Comparison of ENCODE assay signal across 13 cellular contexts in the genomic region with DNA sequence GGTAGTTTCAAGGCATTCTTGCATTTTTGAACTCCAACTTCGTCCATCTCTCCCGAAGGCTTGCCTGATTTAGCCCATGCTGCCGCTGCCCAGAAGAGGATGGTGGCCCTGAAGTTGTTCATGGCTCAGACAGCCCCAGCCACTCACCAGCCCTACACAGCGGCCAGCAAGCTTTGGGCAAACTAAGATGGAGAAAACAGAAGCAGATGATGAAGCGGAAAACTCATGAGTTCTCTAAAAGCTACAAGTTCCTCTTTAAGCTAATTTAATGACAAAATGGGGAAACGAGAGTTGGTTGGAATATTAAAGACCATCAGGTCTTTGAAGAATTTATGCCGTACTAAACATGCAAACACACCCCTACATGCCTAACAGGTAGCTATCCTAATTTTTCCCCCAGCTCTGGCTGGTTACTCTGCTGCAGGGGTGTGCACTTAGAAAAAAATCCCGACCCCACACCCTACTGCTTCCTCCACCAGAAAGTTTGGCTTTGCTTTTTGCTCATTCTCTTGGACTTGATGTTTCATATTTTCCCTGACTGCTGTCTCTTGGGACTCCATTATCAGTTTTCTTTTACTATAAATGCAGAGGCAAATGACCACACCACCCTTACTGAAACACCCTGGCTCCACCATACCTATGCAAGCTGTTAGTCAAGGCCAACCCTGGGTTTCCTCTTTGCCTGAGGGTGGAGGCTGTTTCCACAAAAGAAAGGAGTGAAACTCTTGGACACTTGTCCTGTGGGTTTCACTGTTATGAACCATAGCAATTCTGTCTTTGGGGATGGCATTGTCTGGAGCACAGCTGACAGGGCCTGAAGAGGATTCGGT. TPM values are rescaled to one million over a fixed set of nuclear protein-coding genes. Genes with fewer than 3 reads are reported as not detected.
DNase-seq lines count a peak whose midpoint lies in the region; ATAC-seq, FAIRE-seq and TF ChIP-seq lines count a peak whose summit lies in the region.
"Had no signal": no experiment of that assay in that cellular context is flagged by ENCODE, and none has a peak within 500 bp of the region (broad histone marks: within the 10 kb centered on the region; RNA-seq: fewer than 3 reads in every experiment).

A gene with protein sequence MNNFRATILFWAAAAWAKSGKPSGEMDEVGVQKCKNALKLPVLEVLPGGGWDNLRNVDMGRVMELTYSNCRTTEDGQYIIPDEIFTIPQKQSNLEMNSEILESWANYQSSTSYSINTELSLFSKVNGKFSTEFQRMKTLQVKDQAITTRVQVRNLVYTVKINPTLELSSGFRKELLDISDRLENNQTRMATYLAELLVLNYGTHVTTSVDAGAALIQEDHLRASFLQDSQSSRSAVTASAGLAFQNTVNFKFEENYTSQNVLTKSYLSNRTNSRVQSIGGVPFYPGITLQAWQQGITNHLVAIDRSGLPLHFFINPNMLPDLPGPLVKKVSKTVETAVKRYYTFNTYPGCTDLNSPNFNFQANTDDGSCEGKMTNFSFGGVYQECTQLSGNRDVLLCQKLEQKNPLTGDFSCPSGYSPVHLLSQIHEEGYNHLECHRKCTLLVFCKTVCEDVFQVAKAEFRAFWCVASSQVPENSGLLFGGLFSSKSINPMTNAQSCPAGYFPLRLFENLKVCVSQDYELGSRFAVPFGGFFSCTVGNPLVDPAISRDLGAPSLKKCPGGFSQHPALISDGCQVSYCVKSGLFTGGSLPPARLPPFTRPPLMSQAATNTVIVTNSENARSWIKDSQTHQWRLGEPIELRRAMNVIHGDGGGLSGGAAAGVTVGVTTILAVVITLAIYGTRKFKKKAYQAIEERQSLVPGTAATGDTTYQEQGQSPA (minus strand): TSS at position 184 of the 830 bp plus-strand sequence. CDS start 62 bp downstream, at position 122.

- intact Hi-C loops in psoas muscle (cut with DNase I), result no loop called here

- FAIRE-seq in H54 (lab: Jason Lieb, UNC), result no peak
- FAIRE-seq: frontal cortex had no signal

- H3K4me3 ChIP-seq in psoas muscle, result peak within 1 kb of the TSS; percentile 38

- no peaks in the 10 kb centered on the region for H3K4me1 ChIP-seq in psoas muscle

- no peaks in the 10 kb centered on the region for H3K9me3 Mint-ChIP-seq in central memory CD8-positive, alpha-beta T cell

- H3K9me3 ChIP-seq in psoas muscle, result no peaks in the 10 kb centered on the region

- no peak within 1 kb of the TSS for H3K27ac ChIP-seq in psoas muscle

- TF ChIP-seq CTCF in psoas muscle (IDR thresholded peaks at IDR 0.05), result no peak

- no peaks in the 10 kb centered on the region for H3K27me3 ChIP-seq in psoas muscle (ENCODE audit: insufficient read depth in 3 of 3, low read length in 2 of 3)

- H3K4me3 Mint-ChIP-seq in central memory CD8-positive, alpha-beta T cell, result peak within 1 kb of the TSS; percentile 9

- H3K4me1 Mint-ChIP-seq in central memory CD8-positive, alpha-beta T cell, result peaks cover under 1% of the 10 kb centered on the region

- ATAC-seq in GM18511 (IDR thresholded peaks at IDR 0.05; ENCODE audit: unreplicated experiment) (peak; percentile 16), HG03432 (IDR thresholded peaks at IDR 0.05; ENCODE audit: unreplicated experiment) (peak; percentile 22), psoas muscle (no peak)
- ATAC-seq in central memory CD8-positive, alpha-beta T cell (replicated peaks; ENCODE audit: extremely low read depth, poor library complexity, severe bottlenecking), result no peak

- TF ChIP-seq POLR2A in H54 (IDR thresholded peaks at IDR 0.05; ENCODE audit: low read depth, low read length), result no peak

- peaks cover 2% of the 10 kb centered on the region for H3K36me3 Mint-ChIP-seq in central memory CD8-positive, alpha-beta T cell (ENCODE audit: insufficient read depth)

- no peak within 1 kb of the TSS for H3K27ac Mint-ChIP-seq in central memory CD8-positive, alpha-beta T cell (ENCODE audit: low read depth)

- H3K27me3 Mint-ChIP-seq in central memory CD8-positive, alpha-beta T cell, result peaks cover 40% of the 10 kb centered on the region

- DNase-seq in central memory CD8-positive, alpha-beta T cell (ENCODE audit: low spot score in 2 of 2), result no peak
- no peak for DNase-seq in psoas muscle
- DNase-seq in iPS-NIHi7 (ENCODE audit: extremely low spot score), result no peak
- no peak for DNase-seq in H54 (ENCODE audit: insufficient read length, low spot score)
- DNase-seq in activated CD4-positive, alpha-beta T cell treated with anti-CD3 and anti-CD28 coated beads, Interleukin-2, amount 50 U/mL, for 48 hours, result no peak
- DNase-seq in cerebellar nuclear complex (lab: John Stamatoyannopoulos, UW), result no peak
- DNase-seq: IMR-90; stimulated activated CD4-positive, alpha-beta T cell treated with anti-CD3 and anti-CD28 coated beads, Interleukin-2, amount 100 ng/mL, for 48 hours; T-helper 2 cell had no signal

- H3K36me3 ChIP-seq in psoas muscle (ENCODE audit: insufficient read depth in 1 of 2, low read depth in 1 of 2), result no peaks in the 10 kb centered on the region

- 76 to 81% (median 79%) methylated on average over 9 of the region's 9 CpGs for WGBS in psoas muscle, 3 donors

RNA-seq across cellular contexts. Expression of the gene that starts here (rescaled TPM):
- total RNA-seq in psoas muscle, result 1 to 10 TPM; 3.8 to 6.1 (median 5.0) TPM
- 1 to 10 TPM in 1 of 3 donors, under 1 TPM in 2; 0.82 to 1.8 (median 0.90) TPM for polyA plus RNA-seq in psoas muscle
- total RNA-seq: IMR-90, NCI-H460 had no signal
- polyA plus RNA-seq: IMR-90 had no signal

Comparison
In these comparisons a context has a peak if more than half of its experiments do, and no peak if none do; other contexts are left out.
1. ATAC-seq: peak in GM18511 (single experiment) and HG03432 (single experiment); none in central memory CD8-positive, alpha-beta T cell (single experiment) and psoas muscle (0 of 4).